8 cellular contexts compared by ENCODE assay signal in the genomic region with DNA sequence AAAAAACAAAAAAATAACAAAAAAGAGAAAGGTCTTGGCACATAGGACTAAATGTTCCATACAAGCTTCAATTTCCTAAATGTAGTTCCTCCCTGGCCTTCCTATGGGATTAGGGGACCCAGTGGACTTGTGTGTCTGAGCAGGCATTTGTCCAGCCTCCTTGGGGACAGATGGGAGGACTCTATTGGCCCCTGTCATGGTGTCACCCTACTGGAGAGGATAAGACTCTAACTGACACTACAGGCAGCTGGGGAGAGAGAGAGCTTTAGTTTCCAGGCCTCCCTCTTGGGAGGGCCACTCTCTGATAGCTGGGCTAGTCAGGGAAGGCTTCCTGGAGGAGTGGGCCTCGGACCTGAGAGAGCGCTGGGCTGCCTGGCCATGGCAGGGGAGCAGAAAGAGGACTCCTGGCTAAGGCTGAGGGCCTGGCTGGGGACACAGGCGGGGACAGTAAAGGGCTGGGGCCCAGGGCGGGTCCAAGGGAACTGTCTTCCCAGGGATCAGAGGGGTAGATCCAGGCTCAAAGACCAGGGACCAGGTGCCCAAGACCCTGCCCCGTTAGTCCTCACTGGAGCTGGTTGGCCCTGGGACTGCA.
DNase-seq lines count a peak whose midpoint lies in the region; ATAC-seq lines count a peak whose summit lies in the region.
"Not testable (repeated sequence)": the region's sequence is repeated elsewhere in the genome, so short reads cannot be mapped to it uniquely, and the experiment has no call there.

No MANE protein-coding gene starts in this region.

- ATAC-seq in GM18502 (IDR thresholded peaks at IDR 0.05; ENCODE audit: poor library complexity, unreplicated experiment) (peak; percentile 41), GM19043 (IDR thresholded peaks at IDR 0.05; ENCODE audit: low read depth, unreplicated experiment) (peak; percentile 36), GM21423 (IDR thresholded peaks at IDR 0.05; ENCODE audit: unreplicated experiment) (peak; percentile 42), HG02610 (IDR thresholded peaks at IDR 0.05; ENCODE audit: unreplicated experiment) (peak; percentile 16), HG03039 (IDR thresholded peaks at IDR 0.05; ENCODE audit: unreplicated experiment) (peak; percentile 34), HG03432 (IDR thresholded peaks at IDR 0.05; ENCODE audit: unreplicated experiment) (peak; percentile 39), memory B cell (ENCODE audit: low read depth) (peak; percentile 30)
- ATAC-seq in activated naive CD8-positive, alpha-beta T cell treated with anti-CD3 and anti-CD28 coated beads, Interleukin-2, amount 10 ng/mL, durations not matched to agents 7 days and 5 days (ENCODE audit: low read depth): peak; percentile 18

- H3K4me1 Mint-ChIP-seq in activated naive CD8-positive, alpha-beta T cell treated with anti-CD3 and anti-CD28 coated beads, Interleukin-2, amount 10 ng/mL, durations not matched to agents 7 days and 5 days; memory B cell: not testable (repeated sequence)

- not testable (repeated sequence) for H3K36me3 Mint-ChIP-seq in activated naive CD8-positive, alpha-beta T cell treated with anti-CD3 and anti-CD28 coated beads, Interleukin-2, amount 10 ng/mL, durations not matched to agents 7 days and 5 days; memory B cell

- not testable (repeated sequence) for H3K9me3 Mint-ChIP-seq in activated naive CD8-positive, alpha-beta T cell treated with anti-CD3 and anti-CD28 coated beads, Interleukin-2, amount 10 ng/mL, durations not matched to agents 7 days and 5 days; memory B cell

- H3K27ac Mint-ChIP-seq in activated naive CD8-positive, alpha-beta T cell treated with anti-CD3 and anti-CD28 coated beads, Interleukin-2, amount 10 ng/mL, durations not matched to agents 7 days and 5 days; memory B cell: not testable (repeated sequence)

- H3K27me3 Mint-ChIP-seq in activated naive CD8-positive, alpha-beta T cell treated with anti-CD3 and anti-CD28 coated beads, Interleukin-2, amount 10 ng/mL, durations not matched to agents 7 days and 5 days; memory B cell: not testable (repeated sequence)

- DNase-seq in activated naive CD8-positive, alpha-beta T cell treated with anti-CD3 and anti-CD28 coated beads, Interleukin-2, amount 10 ng/mL, durations not matched to agents 7 days and 5 days; memory B cell (ENCODE audit: low spot score in 2 of 2): not testable (repeated sequence)

- POLR2A ChIA-PET in activated naive CD8-positive, alpha-beta T cell treated with anti-CD3 and anti-CD28 coated beads, Interleukin-2, amount 10 ng/mL, durations not matched to agents 7 days and 5 days (lab: Charles Lee): not testable (repeated sequence)

- H3K4me3 Mint-ChIP-seq in activated naive CD8-positive, alpha-beta T cell treated with anti-CD3 and anti-CD28 coated beads, Interleukin-2, amount 10 ng/mL, durations not matched to agents 7 days and 5 days; memory B cell: not testable (repeated sequence)
